Comparison of ENCODE assay signal across 8 cellular contexts in the genomic region with DNA sequence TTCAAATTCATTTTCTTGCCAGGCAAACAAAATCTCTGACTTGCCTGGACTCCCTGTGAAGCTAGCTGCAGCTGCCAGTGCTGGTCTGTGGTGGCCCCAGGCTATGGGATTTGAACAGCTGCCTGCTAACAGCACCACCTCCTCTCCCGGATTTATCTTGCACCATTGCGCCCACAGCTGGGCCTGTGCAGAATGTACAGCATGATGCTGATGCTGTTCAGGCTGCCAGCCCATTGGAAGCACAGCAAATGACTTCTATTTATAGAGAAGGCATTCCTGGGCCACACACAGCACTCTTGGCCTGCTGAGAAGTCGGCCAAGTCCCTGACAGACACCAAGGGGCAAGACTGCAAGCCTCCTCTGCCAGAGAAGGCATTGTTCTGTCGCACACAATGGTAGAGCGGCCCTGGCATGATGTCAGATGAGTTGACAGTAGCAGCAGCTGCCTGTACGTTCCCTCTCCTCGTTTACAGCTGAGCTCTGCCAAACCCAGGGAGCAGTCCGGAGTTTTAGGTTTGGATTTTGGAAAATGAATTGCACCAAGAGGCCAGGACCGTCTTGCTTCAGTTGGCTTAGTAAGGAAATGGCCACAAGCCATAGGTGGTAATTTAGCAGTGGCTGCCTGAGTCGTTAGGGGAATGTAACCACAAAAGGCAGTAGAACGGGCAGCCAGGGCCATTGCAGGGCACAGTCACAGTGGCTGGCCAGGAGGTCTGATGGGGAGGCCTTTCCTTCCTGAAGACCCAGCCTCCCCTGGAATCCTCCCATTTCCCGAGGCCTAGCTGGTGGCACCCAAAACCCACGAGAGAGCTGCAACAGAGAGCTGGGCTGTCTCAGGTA. TPM values are rescaled to one million over a fixed set of nuclear protein-coding genes. Genes with fewer than 3 reads are reported as not detected.
DNase-seq lines count a peak whose midpoint lies in the region; ATAC-seq and TF ChIP-seq lines count a peak whose summit lies in the region.

No MANE protein-coding gene starts in this region.

- no peaks in the 10 kb centered on the region for H3K9me3 ChIP-seq in cardiac muscle cell (ENCODE audit: low read depth)
- H3K9me3 ChIP-seq in skeletal muscle tissue (ENCODE audit: control insufficient read depth in 3 of 3, low read length in 3 of 3) = no peaks in the 10 kb centered on the region

- H3K27me3 ChIP-seq in cardiac muscle cell (peaks cover 6% of the 10 kb centered on the region), skeletal muscle tissue (ENCODE audit: control insufficient read depth in 3 of 3, insufficient read depth in 3 of 3, low read length in 3 of 3) (no peaks in the 10 kb centered on the region)

- H3K36me3 Mint-ChIP-seq in WTC11 (no peaks in the 10 kb centered on the region), CD14-positive monocyte (peaks cover 0 to 11% of the 10 kb centered on the region in 2 donors)

- H3K4me3 Mint-ChIP-seq in WTC11 = no peak overlapping the region
- H3K4me3 Mint-ChIP-seq in CD14-positive monocyte = no peak overlapping the region

- H3K9me3 Mint-ChIP-seq in WTC11 = no peaks in the 10 kb centered on the region
- peaks cover 0 to 2% (median 0%) of the 10 kb centered on the region in 7 donors for H3K9me3 Mint-ChIP-seq in CD14-positive monocyte

- H3K36me3 ChIP-seq in cardiac muscle cell = no peaks in the 10 kb centered on the region
- no peaks in the 10 kb centered on the region for H3K36me3 ChIP-seq in skeletal muscle tissue (ENCODE audit: control insufficient read depth in 3 of 3, insufficient read depth in 3 of 3, low read length in 3 of 3)

- H3K27ac ChIP-seq in C4-2B (peak overlapping the region; percentile 15; the same call in 1 of the 2 replicates), cardiac muscle cell (peak overlapping the region; percentile 2), skeletal muscle tissue (ENCODE audit: low read depth, low read length) (peak overlapping the region; percentile 87)

- peaks cover 39% of the 10 kb centered on the region for H3K4me1 ChIP-seq in cardiac muscle cell (ENCODE audit: low read depth)
- H3K4me1 ChIP-seq in skeletal muscle tissue (ENCODE audit: control insufficient read depth in 3 of 3, insufficient read depth in 3 of 3, low read length in 3 of 3) = peaks cover 67 to 93% (median 67%) of the 10 kb centered on the region in 3 donors

- TF ChIP-seq CTCF in C4-2B (conservative IDR thresholded peaks at IDR 0.05) (peak; percentile 33), WTC11 (IDR thresholded peaks at IDR 0.05) (no peak), cardiac muscle cell (IDR thresholded peaks at IDR 0.05; ENCODE audit: low read depth, low read length) (peak; percentile 30), CD14-positive monocyte (IDR thresholded peaks at IDR 0.05) (no peak)

- H3K4me3 ChIP-seq in cardiac muscle cell = no peak overlapping the region
- H3K4me3 ChIP-seq in skeletal muscle tissue (ENCODE audit: low read length in 3 of 3) = peak overlapping the region; percentile 41 to 68 (median 49)

- DNase-seq in NCI-H146 treated with DMSO at 0.1 percent for 48 hours (lab: John Stamatoyannopoulos, UW; ENCODE audit: unreplicated experiment) = peak; percentile 96
- peak; percentile 36 for DNase-seq in WTC11 (ENCODE audit: low spot score)
- peak; percentile 73 to 86 for DNase-seq in cardiac muscle cell (ENCODE audit: low read depth in 1 of 2, low spot score in 1 of 2)
- DNase-seq in CD14-positive monocyte (ENCODE audit: low spot score) = no peak
- no peak for DNase-seq in Kasumi-1 (lab: John Stamatoyannopoulos, UW)
- no peak for DNase-seq in activated T-cell treated with anti-CD3 and anti-CD28 coated beads for 4 hours

- ATAC-seq in WTC11 = peak; percentile 52

- H3K27ac Mint-ChIP-seq in WTC11 = no peak overlapping the region
- no peak overlapping the region for H3K27ac Mint-ChIP-seq in CD14-positive monocyte

- intact Hi-C loops in CD14-positive monocyte (cut with micrococcal nuclease) = no loop called here

- POLR2A ChIA-PET in WTC11 (lab: Charles Lee) = no interaction called here

- CTCF ChIA-PET in WTC11 (lab: Charles Lee) = interaction anchor here (1.2 to 4.3 kb wide), 2 partner anchors 9 to 103 kb away, joined by 3 to 23 read pairs; no protein-coding TSS in a partner anchor

- H3K27me3 Mint-ChIP-seq in WTC11 (ENCODE audit: low read depth) = peaks cover 5% of the 10 kb centered on the region
- H3K27me3 Mint-ChIP-seq in CD14-positive monocyte (ENCODE audit: low read depth in 3 of 3) = peaks cover 0 to 1% (median 0%) of the 10 kb centered on the region in 3 donors

- H3K4me1 Mint-ChIP-seq in WTC11 (peaks cover 24% of the 10 kb centered on the region), CD14-positive monocyte (peaks cover 81% of the 10 kb centered on the region)

- peak overlapping the region; percentile 71 to 80 (median 73) for H3K9ac ChIP-seq in skeletal muscle tissue (ENCODE audit: low read depth in 1 of 3, low read length in 3 of 3)

TF ChIP-seq in WTC11, 78 proteins besides CTCF, POLR2A, EP300 and RAD21 (continues in another document):
- TF ChIP-seq PRRX2 (CRISPR knock-in tag; IDR thresholded peaks at IDR 0.05) (no peak), ZNF317 (CRISPR knock-in tag; IDR thresholded peaks at IDR 0.05; ENCODE audit: borderline replicate concordance, low read depth) (no peak), GTF2I (CRISPR knock-in tag; conservative IDR thresholded peaks at IDR 0.05) (no peak), USF2 (CRISPR knock-in tag; IDR thresholded peaks at IDR 0.05) (no peak), KAT7 (CRISPR knock-in tag; IDR thresholded peaks at IDR 0.05; ENCODE audit: borderline replicate concordance) (no peak), SMAD4 (CRISPR knock-in tag; IDR thresholded peaks at IDR 0.05) (no peak), AR (CRISPR knock-in tag; IDR thresholded peaks at IDR 0.05) (no peak)
- TF ChIP-seq, protein P1, sequence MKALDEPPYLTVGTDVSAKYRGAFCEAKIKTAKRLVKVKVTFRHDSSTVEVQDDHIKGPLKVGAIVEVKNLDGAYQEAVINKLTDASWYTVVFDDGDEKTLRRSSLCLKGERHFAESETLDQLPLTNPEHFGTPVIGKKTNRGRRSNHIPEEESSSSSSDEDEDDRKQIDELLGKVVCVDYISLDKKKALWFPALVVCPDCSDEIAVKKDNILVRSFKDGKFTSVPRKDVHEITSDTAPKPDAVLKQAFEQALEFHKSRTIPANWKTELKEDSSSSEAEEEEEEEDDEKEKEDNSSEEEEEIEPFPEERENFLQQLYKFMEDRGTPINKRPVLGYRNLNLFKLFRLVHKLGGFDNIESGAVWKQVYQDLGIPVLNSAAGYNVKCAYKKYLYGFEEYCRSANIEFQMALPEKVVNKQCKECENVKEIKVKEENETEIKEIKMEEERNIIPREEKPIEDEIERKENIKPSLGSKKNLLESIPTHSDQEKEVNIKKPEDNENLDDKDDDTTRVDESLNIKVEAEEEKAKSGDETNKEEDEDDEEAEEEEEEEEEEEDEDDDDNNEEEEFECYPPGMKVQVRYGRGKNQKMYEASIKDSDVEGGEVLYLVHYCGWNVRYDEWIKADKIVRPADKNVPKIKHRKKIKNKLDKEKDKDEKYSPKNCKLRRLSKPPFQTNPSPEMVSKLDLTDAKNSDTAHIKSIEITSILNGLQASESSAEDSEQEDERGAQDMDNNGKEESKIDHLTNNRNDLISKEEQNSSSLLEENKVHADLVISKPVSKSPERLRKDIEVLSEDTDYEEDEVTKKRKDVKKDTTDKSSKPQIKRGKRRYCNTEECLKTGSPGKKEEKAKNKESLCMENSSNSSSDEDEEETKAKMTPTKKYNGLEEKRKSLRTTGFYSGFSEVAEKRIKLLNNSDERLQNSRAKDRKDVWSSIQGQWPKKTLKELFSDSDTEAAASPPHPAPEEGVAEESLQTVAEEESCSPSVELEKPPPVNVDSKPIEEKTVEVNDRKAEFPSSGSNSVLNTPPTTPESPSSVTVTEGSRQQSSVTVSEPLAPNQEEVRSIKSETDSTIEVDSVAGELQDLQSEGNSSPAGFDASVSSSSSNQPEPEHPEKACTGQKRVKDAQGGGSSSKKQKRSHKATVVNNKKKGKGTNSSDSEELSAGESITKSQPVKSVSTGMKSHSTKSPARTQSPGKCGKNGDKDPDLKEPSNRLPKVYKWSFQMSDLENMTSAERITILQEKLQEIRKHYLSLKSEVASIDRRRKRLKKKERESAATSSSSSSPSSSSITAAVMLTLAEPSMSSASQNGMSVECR (CRISPR knock-in tag; IDR thresholded peaks at IDR 0.05; ENCODE audit: borderline replicate concordance) = no peak

RNA-seq across cellular contexts. Expression of gene MTURN, which starts 38.5 kb away (rescaled TPM):
- total RNA-seq in WTC11 (2021) (5.0 to 6.4 TPM (median 5.4 TPM) in 3 replicates), cardiac muscle cell (16.5 and 39.3 TPM in 2 replicates), skeletal muscle tissue (74.6 TPM)
- polyA plus RNA-seq in cardiac muscle cell (11.2 and 26.3 TPM in 2 replicates), CD14-positive monocyte (1 to 10 TPM; 5.9 to 7.5 TPM)

Comparison
In these comparisons a context has a peak if more than half of its experiments do, and no peak if none do; other contexts are left out.
1. H3K27ac ChIP-seq: peak in every context shown above with its lines; median percentile 87 in skeletal muscle tissue; 15 in C4-2B; 2 in cardiac muscle cell.
2. CTCF ChIP-seq: peak in C4-2B (single experiment) and cardiac muscle cell (single experiment); none in WTC11 (single experiment) and CD14-positive monocyte (single experiment).
3. DNase-seq: peak in NCI-H146 treated with DMSO at 0.1 percent for 48 hours (single experiment), WTC11 (single experiment) and cardiac muscle cell (2 of 2); none in CD14-positive monocyte (single experiment), Kasumi-1 (0 of 2) and activated T-cell treated with anti-CD3 and anti-CD28 coated beads for 4 hours (single experiment).